ENCODE assay signal across 9 cellular contexts in the genomic region with DNA sequence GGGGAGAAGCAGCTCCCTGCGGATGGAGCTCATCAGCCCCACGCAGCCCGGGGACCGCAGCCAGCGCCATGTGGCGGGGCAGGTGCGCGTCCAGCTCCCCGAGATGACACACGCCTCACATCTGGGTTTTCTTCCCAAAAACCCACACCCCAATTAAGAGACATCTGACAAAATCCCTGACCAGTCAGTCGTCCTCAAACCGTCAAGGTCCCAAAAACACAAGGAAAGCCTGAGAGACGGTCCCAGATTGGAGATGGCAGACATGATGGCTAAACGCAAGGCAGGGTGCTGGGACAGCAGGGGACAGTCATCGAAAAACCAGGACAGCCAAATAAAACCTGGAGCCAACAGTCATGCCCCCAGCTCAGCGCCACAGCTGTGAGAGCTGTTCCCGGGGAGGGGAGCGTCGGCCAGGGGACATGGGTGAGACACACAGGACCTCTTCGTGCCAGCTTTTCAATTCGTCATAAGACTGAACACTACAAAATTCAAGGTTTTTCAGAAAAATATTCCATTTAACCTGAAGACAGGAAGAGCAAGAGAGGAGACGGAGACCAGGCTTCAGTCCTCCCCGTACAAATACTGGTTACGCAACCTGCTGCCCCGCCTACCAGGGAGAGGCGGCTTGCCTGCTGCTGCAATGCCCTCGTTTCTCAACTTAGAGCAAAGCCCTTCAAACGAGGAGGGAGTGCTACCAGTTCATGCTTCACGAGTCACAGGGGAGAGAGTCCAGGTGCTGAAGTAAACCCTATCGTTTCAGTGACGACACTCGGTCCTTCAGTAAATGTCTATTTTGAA. TPM values are rescaled to one million over a fixed set of nuclear protein-coding genes. Genes with fewer than 3 reads are reported as not detected.
DNase-seq lines count a peak whose midpoint lies in the region; ATAC-seq and TF ChIP-seq lines count a peak whose summit lies in the region.
"Had no signal": no experiment of that assay in that cellular context is flagged by ENCODE, and none has a peak within 500 bp of the region (broad histone marks: within the 10 kb centered on the region; RNA-seq: fewer than 3 reads in every experiment).

No MANE protein-coding gene starts in this region.

- no peak overlapping the region for H3K4me3 ChIP-seq in cardiac fibroblast (replicated peaks in 1 of 2; ENCODE audit: low read depth in 2 of 2, low read length in 2 of 2)

- ATAC-seq in natural killer cell treated with Interleukin-12 subunit alpha and Interleukin-12 subunit beta and Interleukin-15 and Interleukin-18, amount 100 ng/mL, for 72 hours: peak in 1 of 2 donors; percentile 62
- ATAC-seq in natural killer cell (no peak), GM21423 (IDR thresholded peaks at IDR 0.05; ENCODE audit: unreplicated experiment) (no peak), GM21381 (IDR thresholded peaks at IDR 0.05; ENCODE audit: unreplicated experiment) (no peak)

- no peak overlapping the region for H3K27ac Mint-ChIP-seq in natural killer cell treated with Interleukin-12 subunit alpha and Interleukin-12 subunit beta and Interleukin-15 and Interleukin-18, amount 100 ng/mL, for 72 hours
- H3K27ac Mint-ChIP-seq in natural killer cell: no peak overlapping the region

- no peaks in the 10 kb centered on the region for H3K27me3 Mint-ChIP-seq in natural killer cell treated with Interleukin-12 subunit alpha and Interleukin-12 subunit beta and Interleukin-15 and Interleukin-18, amount 100 ng/mL, for 72 hours
- no peaks in the 10 kb centered on the region for H3K27me3 Mint-ChIP-seq in natural killer cell (ENCODE audit: low read depth in 2 of 2)

- H3K36me3 Mint-ChIP-seq in natural killer cell treated with Interleukin-12 subunit alpha and Interleukin-12 subunit beta and Interleukin-15 and Interleukin-18, amount 100 ng/mL, for 72 hours: no peaks in the 10 kb centered on the region
- H3K36me3 Mint-ChIP-seq in natural killer cell: no peaks in the 10 kb centered on the region

- DNase-seq in natural killer cell treated with Interleukin-12 subunit alpha and Interleukin-12 subunit beta and Interleukin-15 and Interleukin-18, amount 100 ng/mL, for 72 hours (ENCODE audit: low spot score): peak; percentile 59
- DNase-seq in natural killer cell (no peak), cardiac fibroblast (ENCODE audit: low read depth in 2 of 2) (peak; percentile 81 to 83), kidney tubule cell (ENCODE audit: low spot score) (peak; percentile 79), T1000 (lab: John Stamatoyannopoulos, UW) (no peak)
- DNase-seq: DND-41 had no signal

- no peak overlapping the region for H3K4me3 Mint-ChIP-seq in natural killer cell treated with Interleukin-12 subunit alpha and Interleukin-12 subunit beta and Interleukin-15 and Interleukin-18, amount 100 ng/mL, for 72 hours
- no peak overlapping the region for H3K4me3 Mint-ChIP-seq in natural killer cell

- peaks cover 8 to 23% of the 10 kb centered on the region in 2 donors for H3K4me1 Mint-ChIP-seq in natural killer cell treated with Interleukin-12 subunit alpha and Interleukin-12 subunit beta and Interleukin-15 and Interleukin-18, amount 100 ng/mL, for 72 hours (ENCODE audit: low read depth in 2 of 2)
- peaks cover 19 to 22% of the 10 kb centered on the region in 2 donors for H3K4me1 Mint-ChIP-seq in natural killer cell

- TF ChIP-seq CTCF in natural killer cell (IDR thresholded peaks at IDR 0.05): no peak
- TF ChIP-seq CTCF in cardiac fibroblast (IDR thresholded peaks at IDR 0.05; ENCODE audit: low read depth, low read length): no peak

- peak overlapping the region; percentile 88 for H3K27ac ChIP-seq in temporal lobe (ENCODE audit: low read depth, low read length)

- intact Hi-C loops in natural killer cell (cut with micrococcal nuclease): no loop called here

- H3K9me3 Mint-ChIP-seq in natural killer cell treated with Interleukin-12 subunit alpha and Interleukin-12 subunit beta and Interleukin-15 and Interleukin-18, amount 100 ng/mL, for 72 hours: no peaks in the 10 kb centered on the region
- no peaks in the 10 kb centered on the region for H3K9me3 Mint-ChIP-seq in natural killer cell

RNA-seq across cellular contexts. Expression of a gene that starts 10.5 kb away (rescaled TPM):
- total RNA-seq in natural killer cell treated with Interleukin-12 subunit alpha and Interleukin-12 subunit beta and Interleukin-15 and Interleukin-18, amount 100 ng/mL, for 72 hours: 10 to 100 TPM; 53.2 to 56.4 TPM
- 10 to 100 TPM; 49.3 to 61.8 (median 54.8) TPM for total RNA-seq in natural killer cell
- total RNA-seq in temporal lobe: 21.4 TPM

Comparison
In these comparisons a context has a peak if more than half of its experiments do, and no peak if none do; other contexts are left out.
1. DNase-seq: peak in natural killer cell treated with Interleukin-12 subunit alpha and Interleukin-12 subunit beta and Interleukin-15 and Interleukin-18, amount 100 ng/mL, for 72 hours (single experiment), cardiac fibroblast (2 of 2) and kidney tubule cell (single experiment); none in natural killer cell (single experiment) and T1000 (single experiment).